In genomic region chr5:17241635-17242034, GRCh38 we compare ENCODE assay signal across 22 cellular contexts. TPM values are rescaled to one million over a fixed set of nuclear protein-coding genes. Genes with fewer than 3 reads are reported as not detected.
DNase-seq lines count a peak whose midpoint lies in the region; ATAC-seq, FAIRE-seq and TF ChIP-seq lines count a peak whose summit lies in the region.
"Had no signal": no experiment of that assay in that cellular context is flagged by ENCODE, and none has a peak within 500 bp of the region (broad histone marks: within the 10 kb centered on the region; RNA-seq: fewer than 3 reads in every experiment).

No MANE protein-coding gene starts in this region.

- TF ChIP-seq EP300 in A549 (IDR thresholded peaks at IDR 0.05), result no peak

- H3K27ac Mint-ChIP-seq in brain (peak overlapping the region in 4 of 5 experiments; percentile 18 to 88 (median 80)), mesothelial cell of epicardium (peak overlapping the region; percentile 57)
- H3K27ac Mint-ChIP-seq: T-helper 17 cell had no signal

- H3K36me3 Mint-ChIP-seq in brain, result peaks cover 82% of the 10 kb centered on the region
- peaks cover 4% of the 10 kb centered on the region for H3K36me3 Mint-ChIP-seq in mesothelial cell of epicardium

- POLR2A ChIA-PET in A549 (lab: Yijun Ruan, JAX), result no interaction called here

- CTCF ChIA-PET in A549 (lab: Yijun Ruan, JAX), result interaction anchor here (1.2 kb wide), 1 partner anchor 25 kb away, joined by 6 read pairs; no protein-coding TSS in a partner anchor

- H3K4me3 ChIP-seq in A549 (no peak overlapping the region), HUES64 (ENCODE audit: low read length) (no peak overlapping the region)
- H3K4me3 ChIP-seq: BLaER1 treated with 17β-estradiol and CSF1 and Interleukin-3, amounts not matched to agents 10 nM and 100 nM; coronary artery; GM12878 had no signal

- H3K9me3 Mint-ChIP-seq in brain, result peaks cover 0 to 11% (median 7%) of the 10 kb centered on the region in 5 experiments
- no peaks in the 10 kb centered on the region for H3K9me3 Mint-ChIP-seq in mesothelial cell of epicardium

- ATAC-seq in A549 (0 out of 6 replicates have a peak, but pooled peaks of 1 of the 2 experiments have one; percentile 26), HG03342 (IDR thresholded peaks at IDR 0.05; ENCODE audit: unreplicated experiment) (no peak), left lobe of liver (no peak)
- ATAC-seq: activated T-cell treated with anti-CD3 and anti-CD28 coated beads, Interleukin-2, amount 50 U/mL, for 4 hours; GM12878; T-helper 17 cell had no signal

- H3K4me1 Mint-ChIP-seq in brain (peaks cover 76% of the 10 kb centered on the region), mesothelial cell of epicardium (peaks cover 36% of the 10 kb centered on the region)
- H3K4me1 Mint-ChIP-seq: T-helper 17 cell had no signal

- TF ChIP-seq CTCF in A549 (IDR thresholded peaks at IDR 0.05) (no peak), brain (conservative IDR thresholded peaks at IDR 0.05) (no peak), mesothelial cell of epicardium (IDR thresholded peaks at IDR 0.05; ENCODE audit: unreplicated experiment) (no peak)

- FAIRE-seq in A549 (lab: Jason Lieb, UNC), result no peak
- FAIRE-seq: GM12878, islet of Langerhans, urothelium cell line had no signal

- H3K9ac ChIP-seq in HUES64 (ENCODE audit: low read depth, low read length), result no peak overlapping the region
- H3K9ac ChIP-seq: BLaER1 treated with 17β-estradiol and CSF1 and Interleukin-3, amounts not matched to agents 10 nM and 100 nM; KMS-11 had no signal

- H3K27me3 Mint-ChIP-seq in brain (no peaks in the 10 kb centered on the region), mesothelial cell of epicardium (ENCODE audit: low read depth) (no peaks in the 10 kb centered on the region)
- H3K27me3 Mint-ChIP-seq: T-helper 17 cell had no signal

- peak overlapping the region; percentile 52; the same call in 2 of the 3 replicates for H3K4me2 ChIP-seq in A549
- H3K4me2 ChIP-seq: BLaER1 treated with 17β-estradiol and CSF1 and Interleukin-3, amounts not matched to agents 10 nM and 100 nM; KMS-11 had no signal

- WGBS in A549 (ENCODE audit: missing lambda C conversion rate), result 71% methylated on average over 7 of the region's 7 CpGs
- WGBS in HUES64, result 90% methylated on average over 7 of the region's 7 CpGs

- H3K27me3 ChIP-seq in HUES64 (ENCODE audit: insufficient read depth, low read length), result no peaks in the 10 kb centered on the region
- H3K27me3 ChIP-seq: BLaER1 treated with 17β-estradiol and CSF1 and Interleukin-3, amounts not matched to agents 10 nM and 100 nM had no signal

- no peak for TF ChIP-seq POLR2A in A549 (IDR thresholded peaks at IDR 0.05; ENCODE audit: low read length)

- H3K4me1 ChIP-seq in A549, result peaks cover 99% of the 10 kb centered on the region
- peaks cover 21% of the 10 kb centered on the region for H3K4me1 ChIP-seq in HUES64 (ENCODE audit: insufficient read depth, low read length)

- TF ChIP-seq RAD21 in A549 (conservative IDR thresholded peaks at IDR 0.05 in 1 of 2, IDR thresholded peaks at IDR 0.05 in 1 of 2), result no peak

- DNase-seq in A549 (ENCODE audit: low read depth in 1 of 2, low spot score in 1 of 2) (no peak), mesothelial cell of epicardium (ENCODE audit: low spot score in 2 of 2, unreplicated experiment in 2 of 2) (no peak), SKM-1 treated with dmso at 0.1 percent for 144 hours (lab: John Stamatoyannopoulos, UW; ENCODE audit: unreplicated experiment) (no peak), left lobe of liver (ENCODE audit: low spot score) (no peak), medulla oblongata (ENCODE audit: extremely low spot score) (no peak)
- DNase-seq: activated CD4-positive, alpha-beta T cell treated with anti-CD3 and anti-CD28 coated beads for 4 hours; activated T-cell treated with anti-CD3 and anti-CD28 coated beads, Interleukin-2, amount 50 U/mL, for 4 hours; Caco-2; DMS79 treated with DMSO at 0.1 percent for 48 hours; NCI-H2171; NCI-H524 treated with DMSO at 0.1 percent for 48 hours; T-helper 17 cell had no signal

- peaks cover 6% of the 10 kb centered on the region for H3K36me3 ChIP-seq in HUES64 (ENCODE audit: insufficient read depth, low read length)

- H3K4me3 Mint-ChIP-seq in brain (peak overlapping the region in 3 of 5 experiments; percentile 61 to 80 (median 71)), mesothelial cell of epicardium (no peak overlapping the region)
- H3K4me3 Mint-ChIP-seq: activated T-cell treated with anti-CD3 and anti-CD28 coated beads, Interleukin-2, amount 50 U/mL, for 4 hours; T-helper 17 cell had no signal

- peak overlapping the region in 1 of 2 experiments; percentile 76; a peak in 3 of 6 replicates for H3K27ac ChIP-seq in A549
- H3K27ac ChIP-seq in HUES64 (ENCODE audit: low read depth, low read length), result peak overlapping the region; percentile 48
- H3K27ac ChIP-seq: BLaER1 treated with 17β-estradiol and CSF1 and Interleukin-3, amounts not matched to agents 10 nM and 100 nM; coronary artery; KMS-11 had no signal

- H3K9me3 ChIP-seq in A549 (no peaks in the 10 kb centered on the region), HUES64 (ENCODE audit: insufficient read depth, low read depth, low read length) (no peaks in the 10 kb centered on the region)
- H3K9me3 ChIP-seq: Caco-2 had no signal

TF ChIP-seq in A549, 52 proteins besides CTCF, POLR2A, EP300 and RAD21:
- no peak for TF ChIP-seq ZSCAN20 (CRISPR knock-in tag; IDR thresholded peaks at IDR 0.05)
- no peak for TF ChIP-seq SREBF2 (IDR thresholded peaks at IDR 0.05)
- TF ChIP-seq POLR2AphosphoS2 (conservative IDR thresholded peaks at IDR 0.05; ENCODE audit: low read length), result peak; percentile 64; the same call in 1 of the 2 replicates

RNA-seq across cellular contexts. Expression of gene BASP1, which starts 24.2 kb away (rescaled TPM):
- polyA plus RNA-seq in A549 (2011; rRNA removed), result 369 and 454 TPM in 2 replicates
- polyA plus RNA-seq in A549 (2012; cell fraction: cytosol; rRNA removed), result 308 and 386 TPM in 2 replicates
- 121 and 135 TPM in 2 replicates for polyA plus RNA-seq in A549 (2012; cell fraction: nucleus; rRNA removed)
- polyA plus RNA-seq in A549 (2017; fragmentation: RNase III; extraction: RNeasy Plus Mini Kit Qiagen cat#74134 plus additional on column Dnase treatment), result 381 to 414 TPM (median 391 TPM) in 3 replicates
- polyA minus RNA-seq in A549 (2011; rRNA and poly(A)+ RNA removed), result 48.8 and 53.9 TPM in 2 replicates
- polyA plus RNA-seq in HUES64 (2013, experiment 1 of 2), result 118 TPM
- polyA plus RNA-seq in HUES64 (2013, experiment 2 of 2), result 134 TPM
- 358 TPM for polyA plus RNA-seq in brain (ENCODE audit: insufficient read depth, low read depth, low replicate concordance)
- 137 to 144 TPM (median 140 TPM) in 3 replicates for total RNA-seq in mesothelial cell of epicardium
- 3.4 TPM for total RNA-seq in left lobe of liver
- total RNA-seq: HT-29 had no signal

Comparison
In these comparisons a context has a peak if more than half of its experiments do, and no peak if none do; other contexts are left out.
1. RNA of gene BASP1, which starts 24.2 kb away (total RNA-seq): 137 to 144 TPM in mesothelial cell of epicardium; 3.4 TPM in left lobe of liver (single experiment); every median in the first group is over 10 times any median in the second.